Comparison of ENCODE assay signal across 15 cellular contexts in genomic region chr10:26475448-26475847, GRCh38. TPM values are rescaled to one million over a fixed set of nuclear protein-coding genes. Genes with fewer than 3 reads are reported as not detected.
A peak's percentile ranks its signal among the peaks of the same experiment; 100 is the strongest.
DNase-seq lines count a peak whose midpoint lies in the region; ATAC-seq and TF ChIP-seq lines count a peak whose summit lies in the region.
"Had no signal": no experiment of that assay in that cellular context is flagged by ENCODE, and none has a peak within 500 bp of the region (broad histone marks: within the 10 kb centered on the region; RNA-seq: fewer than 3 reads in every experiment).

No MANE protein-coding gene starts in this region.

- 61 to 81% (median 69%) methylated on average over 3 of the region's 3 CpGs for whole genome bisulfite sequencing in stomach, 5 donors

- DNase-seq in activated naive CD4-positive, alpha-beta T cell treated with anti-CD3 and anti-CD28 coated beads, Interleukin-2, amount 10 ng/mL, durations not matched to agents 7 days and 5 days: peak; percentile 32
- DNase-seq in activated naive CD4-positive, alpha-beta T cell treated with anti-CD3 and anti-CD28 coated beads, Interleukin-2, amount 50 U/mL, for 16 hours: no peak
- DNase-seq in stomach (no peak), NCI-H82 treated with DMSO at 0.1 percent for 48 hours (lab: John Stamatoyannopoulos, UW; ENCODE audit: unreplicated experiment) (no peak)
- DNase-seq: activated effector memory CD4-positive, alpha-beta T cell treated with Interleukin-2 at 50 U/mL for 16 hours; effector CD8-positive, alpha-beta T cell; left ventricle myocardium superior; retina; transverse colon had no signal

- peaks cover 70% of the 10 kb centered on the region for H3F3A ChIP-seq in SU-DHL-6 (ENCODE audit: insufficient read depth)

- intact Hi-C loops in dendritic cell treated with granulocyte-macrophage colony-stimulating factor and Interleukin-4, amounts not matched to agents 40 ng/mL and 50 ng/mL, for 4 days (cut with micrococcal nuclease): no loop called here
- intact Hi-C loops in stomach (cut with DNase I; ENCODE audit: low total_unique reads): no loop called here

- no peaks in the 10 kb centered on the region for H3K27me3 ChIP-seq in SU-DHL-6 (ENCODE audit: low read length)
- no peaks in the 10 kb centered on the region for H3K27me3 ChIP-seq in stomach
- H3K27me3 ChIP-seq: transverse colon had no signal

- H3K27ac Mint-ChIP-seq in activated naive CD4-positive, alpha-beta T cell treated with anti-CD3 and anti-CD28 coated beads, Interleukin-2, amount 10 ng/mL, durations not matched to agents 7 days and 5 days: peak overlapping the region; percentile 92
- peak overlapping the region; percentile 21 for H3K27ac Mint-ChIP-seq in dendritic cell treated with granulocyte-macrophage colony-stimulating factor and Interleukin-4, amounts not matched to agents 40 ng/mL and 50 ng/mL, for 4 days
- H3K27ac Mint-ChIP-seq: nephron had no signal

- H3K9me2 ChIP-seq in SU-DHL-6 (replicated peaks; ENCODE audit: insufficient read depth, low read length): no peaks in the 10 kb centered on the region

- peaks cover 63% of the 10 kb centered on the region for H3K36me3 Mint-ChIP-seq in activated naive CD4-positive, alpha-beta T cell treated with anti-CD3 and anti-CD28 coated beads, Interleukin-2, amount 10 ng/mL, durations not matched to agents 7 days and 5 days
- H3K36me3 Mint-ChIP-seq in dendritic cell treated with granulocyte-macrophage colony-stimulating factor and Interleukin-4, amounts not matched to agents 40 ng/mL and 50 ng/mL, for 4 days (ENCODE audit: low read depth): peaks cover 67% of the 10 kb centered on the region

- H3K4me1 ChIP-seq in stomach: peaks cover 0 to 6% (median 0%) of the 10 kb centered on the region in 4 donors

- peaks cover 92% of the 10 kb centered on the region for H3K79me2 ChIP-seq in SU-DHL-6 (ENCODE audit: insufficient read depth, low read length)

- TF ChIP-seq EP300 in stomach (IDR thresholded peaks at IDR 0.05): no peak

- H3K9me3 Mint-ChIP-seq in activated naive CD4-positive, alpha-beta T cell treated with anti-CD3 and anti-CD28 coated beads, Interleukin-2, amount 10 ng/mL, durations not matched to agents 7 days and 5 days: no peaks in the 10 kb centered on the region
- H3K9me3 Mint-ChIP-seq in dendritic cell treated with granulocyte-macrophage colony-stimulating factor and Interleukin-4, amounts not matched to agents 40 ng/mL and 50 ng/mL, for 4 days: no peaks in the 10 kb centered on the region
- H3K9me3 Mint-ChIP-seq: nephron had no signal

- peak overlapping the region; percentile 41 for H3K9ac ChIP-seq in SU-DHL-6 (ENCODE audit: low read length)

- H3K36me3 ChIP-seq in SU-DHL-6 (ENCODE audit: low read length) (no peaks in the 10 kb centered on the region), stomach (no peaks in the 10 kb centered on the region)
- H3K36me3 ChIP-seq: transverse colon had no signal

- H3K4me2 ChIP-seq in SU-DHL-6 (ENCODE audit: low read depth, low read length, poor library complexity, severe bottlenecking): peak overlapping the region; percentile 73

- no peaks in the 10 kb centered on the region for H4K20me1 ChIP-seq in SU-DHL-6 (ENCODE audit: low read depth, low read length)

- CTCF ChIA-PET in activated naive CD4-positive, alpha-beta T cell treated with anti-CD3 and anti-CD28 coated beads, Interleukin-2, amount 10 ng/mL, durations not matched to agents 7 days and 5 days (lab: Charles Lee): no interaction called here

- ATAC-seq in GM19328 (IDR thresholded peaks at IDR 0.05; ENCODE audit: unreplicated experiment): no peak
- no peak for ATAC-seq in GM21786 (IDR thresholded peaks at IDR 0.05; ENCODE audit: unreplicated experiment)
- ATAC-seq: left ventricle myocardium superior had no signal

- H3K9me3 ChIP-seq in SU-DHL-6 (ENCODE audit: insufficient read depth, low read length): no peaks in the 10 kb centered on the region
- no peaks in the 10 kb centered on the region for H3K9me3 ChIP-seq in stomach
- H3K9me3 ChIP-seq: transverse colon had no signal

- TF ChIP-seq CTCF in SU-DHL-6 (IDR thresholded peaks at IDR 0.05; ENCODE audit: insufficient read depth, low read length, poor library complexity, severe bottlenecking) (no peak), stomach (IDR thresholded peaks at IDR 0.05) (no peak)

- H2AFZ ChIP-seq in SU-DHL-6 (ENCODE audit: low read depth, low read length, severe bottlenecking): no peak overlapping the region

- H3K4me3 Mint-ChIP-seq in activated naive CD4-positive, alpha-beta T cell treated with anti-CD3 and anti-CD28 coated beads, Interleukin-2, amount 10 ng/mL, durations not matched to agents 7 days and 5 days: peak overlapping the region; percentile 67
- no peak overlapping the region for H3K4me3 Mint-ChIP-seq in dendritic cell treated with granulocyte-macrophage colony-stimulating factor and Interleukin-4, amounts not matched to agents 40 ng/mL and 50 ng/mL, for 4 days
- H3K4me3 Mint-ChIP-seq: nephron had no signal

- H3K4me1 Mint-ChIP-seq in activated naive CD4-positive, alpha-beta T cell treated with anti-CD3 and anti-CD28 coated beads, Interleukin-2, amount 10 ng/mL, durations not matched to agents 7 days and 5 days: peaks cover 87% of the 10 kb centered on the region
- H3K4me1 Mint-ChIP-seq in dendritic cell treated with granulocyte-macrophage colony-stimulating factor and Interleukin-4, amounts not matched to agents 40 ng/mL and 50 ng/mL, for 4 days (ENCODE audit: low read depth): peaks cover 67% of the 10 kb centered on the region
- H3K4me1 Mint-ChIP-seq: nephron had no signal

- H3K27ac ChIP-seq in SU-DHL-6 (ENCODE audit: low read depth, low read length) (peak overlapping the region; percentile 95), stomach (peak overlapping the region in 3 of 5 donors; percentile 16 to 42 (median 38))

- no peak for TF ChIP-seq POLR2A in stomach (IDR thresholded peaks at IDR 0.05)

- H3K4me3 ChIP-seq in SU-DHL-6 (ENCODE audit: insufficient read depth, low read length, poor library complexity, severe bottlenecking): no peak overlapping the region
- no peak overlapping the region for H3K4me3 ChIP-seq in stomach
- H3K4me3 ChIP-seq: transverse colon had no signal

- H3K27me3 Mint-ChIP-seq in activated naive CD4-positive, alpha-beta T cell treated with anti-CD3 and anti-CD28 coated beads, Interleukin-2, amount 10 ng/mL, durations not matched to agents 7 days and 5 days: no peaks in the 10 kb centered on the region
- no peaks in the 10 kb centered on the region for H3K27me3 Mint-ChIP-seq in dendritic cell treated with granulocyte-macrophage colony-stimulating factor and Interleukin-4, amounts not matched to agents 40 ng/mL and 50 ng/mL, for 4 days

RNA-seq across cellular contexts. Expression of gene APBB1IP, which starts 37.3 kb away (rescaled TPM):
- 1 to 10 TPM in 4 of 5 donors, not detected in 1; 1.2 to 4.0 (median 2.3) TPM for total RNA-seq in stomach
- 1 to 10 TPM; 3.1 to 4.7 (median 3.7) TPM for polyA plus RNA-seq in stomach
- total RNA-seq: bronchial epithelial cell had no signal
